11 cellular contexts compared by ENCODE assay signal in the genomic region with DNA sequence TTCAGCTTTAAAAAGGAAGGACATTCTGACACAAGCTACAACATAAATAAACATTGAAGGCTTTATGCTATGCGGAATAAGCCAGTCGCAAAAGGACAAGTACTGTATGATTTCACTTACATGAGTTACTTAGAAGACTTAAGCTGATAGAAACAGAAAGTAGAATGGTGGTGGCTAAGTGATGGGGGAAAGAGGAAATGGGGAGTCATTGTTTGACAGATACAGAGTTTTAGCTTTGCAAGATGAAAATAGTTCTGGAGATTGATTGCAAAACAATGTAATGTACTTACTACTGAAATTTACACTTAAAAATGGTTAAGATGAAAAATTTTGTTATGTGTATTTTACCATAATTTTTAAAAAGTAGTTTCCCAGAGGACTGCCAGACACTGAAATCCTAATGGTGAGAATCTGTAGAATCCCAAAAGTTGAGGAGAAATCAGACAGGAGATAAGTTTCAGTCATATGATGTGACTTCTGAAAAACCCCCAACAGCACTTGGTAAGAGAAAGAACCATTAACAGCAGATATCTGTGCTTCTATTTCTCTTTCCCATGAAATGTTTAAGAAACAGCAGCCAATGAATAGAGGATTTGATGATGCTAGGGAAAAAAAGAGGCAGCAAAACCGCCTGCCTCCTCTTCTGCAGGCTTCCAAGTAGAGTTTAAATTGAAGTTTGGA. TPM values are rescaled to one million over a fixed set of nuclear protein-coding genes. Genes with fewer than 3 reads are reported as not detected.
DNase-seq lines count a peak whose midpoint lies in the region; ATAC-seq and TF ChIP-seq lines count a peak whose summit lies in the region.
"Had no signal": no experiment of that assay in that cellular context is flagged by ENCODE, and none has a peak within 500 bp of the region (broad histone marks: within the 10 kb centered on the region; RNA-seq: fewer than 3 reads in every experiment).

No MANE protein-coding gene starts in this region.

- H3K36me3 ChIP-seq in uterus = no peaks in the 10 kb centered on the region

- no TSS peak for BruUV-seq in MCF 10A (replicated peaks; lab: Mats Ljungman, UMichigan)

- H3K4me3 ChIP-seq in uterus = no peak overlapping the region

- POLR2A ChIA-PET in MCF 10A (lab: Yijun Ruan, JAX) = no interaction called here

- peaks cover 12% of the 10 kb centered on the region for H3K27me3 Mint-ChIP-seq in HFFc6 (ENCODE audit: insufficient read depth)
- H3K27me3 Mint-ChIP-seq in MCF 10A (ENCODE audit: insufficient read depth, unreplicated experiment) = peaks cover 22% of the 10 kb centered on the region

- TF ChIP-seq CTCF in uterus (IDR thresholded peaks at IDR 0.05) (no peak), HFFc6 (IDR thresholded peaks at IDR 0.05) (no peak), MCF 10A (IDR thresholded peaks at IDR 0.05; ENCODE audit: unreplicated experiment) (no peak)

- DNase-seq in medulla oblongata (ENCODE audit: extremely low spot score) (peak; percentile 57), uterus (no peak), HFFc6 (no peak), MCF 10A (ENCODE audit: unreplicated experiment) (no peak), activated gamma-delta T cell treated with Interleukin-2 at 50 U/mL for 16 hours (no peak)

- H3K36me3 Mint-ChIP-seq in HFFc6 (ENCODE audit: low read depth) (no peaks in the 10 kb centered on the region), MCF 10A (ENCODE audit: insufficient read depth, unreplicated experiment) (no peaks in the 10 kb centered on the region)

- H3K4me3 Mint-ChIP-seq in HFFc6 (no peak overlapping the region), MCF 10A (ENCODE audit: unreplicated experiment) (no peak overlapping the region)

- H3K4me1 Mint-ChIP-seq in HFFc6 (ENCODE audit: low read depth) = no peaks in the 10 kb centered on the region
- no peaks in the 10 kb centered on the region for H3K4me1 Mint-ChIP-seq in MCF 10A (ENCODE audit: insufficient read depth, unreplicated experiment)

- H3K27ac Mint-ChIP-seq in HFFc6 (no peak overlapping the region), MCF 10A (ENCODE audit: low read depth, unreplicated experiment) (no peak overlapping the region)

- H3K9me3 ChIP-seq in uterus = no peaks in the 10 kb centered on the region

- CTCF ChIA-PET in MCF 10A (lab: Yijun Ruan, JAX) = interaction anchor here (0.6 kb wide), 2 partner anchors 198 to 699 kb away, joined by 3 read pairs; no protein-coding TSS in a partner anchor

- H3K27me3 ChIP-seq in uterus = no peaks in the 10 kb centered on the region

- H3K4me1 ChIP-seq in uterus = no peaks in the 10 kb centered on the region

- no peak for TF ChIP-seq POLR2A in uterus (IDR thresholded peaks at IDR 0.05)

- H3K9me3 Mint-ChIP-seq in HFFc6 = no peaks in the 10 kb centered on the region
- no peaks in the 10 kb centered on the region for H3K9me3 Mint-ChIP-seq in MCF 10A (ENCODE audit: unreplicated experiment)

- no peak overlapping the region for H3K27ac ChIP-seq in uterus

- intact Hi-C loops in uterus (cut with DNase I; ENCODE audit: low total_unique reads) = no loop called here
- intact Hi-C loops in MCF 10A (cut with micrococcal nuclease) = no loop called here

- ATAC-seq in GM18867 (IDR thresholded peaks at IDR 0.05; ENCODE audit: unreplicated experiment) (peak; percentile 97), GM21723 (IDR thresholded peaks at IDR 0.05; ENCODE audit: unreplicated experiment) (peak; percentile 96), HG03571 (IDR thresholded peaks at IDR 0.05; ENCODE audit: unreplicated experiment) (peak; percentile 91)
- ATAC-seq: Right ventricle myocardium inferior had no signal

RNA-seq across cellular contexts. Expression of gene CLEC2A, which starts 16.6 kb away (rescaled TPM):
- total RNA-seq in uterus = not detected
- total RNA-seq in HFFc6 (2021; fragmentation: NEBNext Ultra II Directional; extraction: Animal tissue kit (Norgen Biotek cat#: 25700)) = not detected
- not detected in 2 replicates for total RNA-seq in MCF 10A (2022)
- total RNA-seq: bronchial epithelial cell, Right ventricle myocardium inferior had no signal

RNA-seq across cellular contexts. Expression of gene CLEC12A, which starts 22.5 kb away (rescaled TPM):
- 1 to 10 TPM in 1 of 4 donors, under 1 TPM in 1, not detected in 2; 0.41 to 1.6 TPM for total RNA-seq in uterus
- total RNA-seq in HFFc6 (2021; fragmentation: NEBNext Ultra II Directional; extraction: Animal tissue kit (Norgen Biotek cat#: 25700)) = not detected
- total RNA-seq in MCF 10A (2022) = not detected in 2 replicates
- total RNA-seq: bronchial epithelial cell had no signal

RNA-seq across cellular contexts. Expression of gene CLEC1B, which starts 50.2 kb away (rescaled TPM):
- total RNA-seq in uterus = under 1 TPM in 1 of 4 donors, not detected in 3; 0.35 TPM
- total RNA-seq in HFFc6 (2021; fragmentation: NEBNext Ultra II Directional; extraction: Animal tissue kit (Norgen Biotek cat#: 25700)) = not detected
- total RNA-seq in MCF 10A (2022) = not detected in 2 replicates
- total RNA-seq: bronchial epithelial cell, lower leg skin, Right ventricle myocardium inferior had no signal
